Comparison of ENCODE assay signal across 10 cellular contexts in the genomic region with DNA sequence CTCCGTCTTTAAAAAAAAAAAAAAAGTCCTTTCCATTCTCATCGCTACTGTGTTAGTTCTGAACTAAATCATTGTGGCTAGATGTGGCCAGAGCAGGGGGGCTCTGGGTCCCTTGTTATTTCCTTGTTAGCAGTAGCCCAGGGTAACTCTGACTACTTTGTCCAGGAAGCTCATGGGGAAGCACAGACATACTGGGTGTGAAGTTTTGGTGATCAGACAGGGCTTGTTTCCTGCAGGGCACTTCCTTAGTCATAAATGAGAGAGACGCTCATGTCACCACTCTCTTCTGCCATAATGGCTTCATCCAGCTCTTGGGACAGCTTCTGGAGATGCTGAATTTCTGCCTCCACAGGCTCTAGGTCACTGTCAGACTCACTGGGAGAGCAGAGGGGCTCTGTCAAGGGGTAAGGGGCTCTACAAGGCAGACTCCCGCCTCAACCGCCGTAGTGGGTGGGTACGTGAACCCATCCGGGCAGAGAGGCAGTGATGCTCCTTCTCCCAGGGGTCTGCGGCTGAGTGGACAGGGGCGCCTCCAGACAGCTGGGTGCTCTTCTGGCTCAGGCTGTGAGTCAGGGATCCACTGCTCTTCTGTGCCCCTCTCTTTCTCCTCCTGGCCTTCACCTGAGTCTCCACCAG. TPM values are rescaled to one million over a fixed set of nuclear protein-coding genes. Genes with fewer than 3 reads are reported as not detected.
DNase-seq lines count a peak whose midpoint lies in the region; ATAC-seq and TF ChIP-seq lines count a peak whose summit lies in the region.
"Had no signal": no experiment of that assay in that cellular context is flagged by ENCODE, and none has a peak within 500 bp of the region (broad histone marks: within the 10 kb centered on the region; RNA-seq: fewer than 3 reads in every experiment).

No MANE protein-coding gene starts in this region.

- H3K36me3 ChIP-seq in upper lobe of left lung (no peaks in the 10 kb centered on the region), thyroid gland (no peaks in the 10 kb centered on the region)
- H3K36me3 ChIP-seq: MG63 had no signal

- WGBS in upper lobe of left lung, 2 donors: 75 to 80% methylated on average over 7 to 10 of the region's 10 CpGs
- 85 to 92% methylated on average over 8 to 10 of the region's 10 CpGs for WGBS in thyroid gland, 2 donors

- H3K27me3 Mint-ChIP-seq in IgD-negative memory B cell: no peaks in the 10 kb centered on the region

- H3K27ac ChIP-seq in upper lobe of left lung: peak overlapping the region in 1 of 4 donors; percentile 17
- H3K27ac ChIP-seq in thyroid gland: no peak overlapping the region
- H3K27ac ChIP-seq: C4-2B had no signal

- peak overlapping the region; percentile 22 to 93 (median 59) for H3K27ac Mint-ChIP-seq in IgD-negative memory B cell

- H3K4me1 Mint-ChIP-seq in IgD-negative memory B cell: peaks cover 40 to 67% (median 53%) of the 10 kb centered on the region in 3 donors

- intact Hi-C loops in left cardiac atrium (cut with DNase I) (no loop called here), Right ventricle myocardium inferior (cut with DNase I) (loop anchor here (5.0 kb wide), 1 partner anchor 39 kb away; no protein-coding TSS in a partner anchor), thyroid gland (cut with DNase I) (no loop called here)

- peaks cover 3 to 18% (median 6%) of the 10 kb centered on the region in 4 donors for H3K4me1 ChIP-seq in upper lobe of left lung
- H3K4me1 ChIP-seq in thyroid gland: peaks cover 0 to 3% of the 10 kb centered on the region in 2 donors

- TF ChIP-seq POLR2A in upper lobe of left lung (IDR thresholded peaks at IDR 0.05) (no peak), thyroid gland (IDR thresholded peaks at IDR 0.05) (no peak)

- ATAC-seq in left cardiac atrium (peak; percentile 58 to 71), Right ventricle myocardium inferior (no peak), upper lobe of left lung (ENCODE audit: low FRiP score in 2 of 2) (peak; percentile 63 to 65)

- DNase-seq in left cardiac atrium: no peak
- no peak for DNase-seq in Right ventricle myocardium inferior (ENCODE audit: missing footprints)
- peak; percentile 77 for DNase-seq in central memory CD4-positive, alpha-beta T cell
- peak in 1 of 2 donors; percentile 41 for DNase-seq in upper lobe of left lung
- no peak for DNase-seq in NCI-H226
- DNase-seq in SHP77 (lab: John Stamatoyannopoulos, UW): no peak
- DNase-seq in thyroid gland: no peak
- DNase-seq: MG63 had no signal

- no peak for TF ChIP-seq CTCF in upper lobe of left lung (IDR thresholded peaks at IDR 0.05)
- TF ChIP-seq CTCF in thyroid gland (IDR thresholded peaks at IDR 0.05): no peak

- peak overlapping the region in 2 of 4 donors; percentile 48 to 85 for H3K4me3 Mint-ChIP-seq in IgD-negative memory B cell

- peaks cover under 1 to 2% (median 1%) of the 10 kb centered on the region in 3 donors for H3K9me3 Mint-ChIP-seq in IgD-negative memory B cell

- H3K36me3 Mint-ChIP-seq in IgD-negative memory B cell: peaks cover 9% of the 10 kb centered on the region

- H3K4me3 ChIP-seq in upper lobe of left lung: no peak overlapping the region
- H3K4me3 ChIP-seq in thyroid gland (replicated peaks in 1 of 3): no peak overlapping the region
- H3K4me3 ChIP-seq: MG63 had no signal

- no peaks in the 10 kb centered on the region for H3K27me3 ChIP-seq in upper lobe of left lung
- no peaks in the 10 kb centered on the region for H3K27me3 ChIP-seq in thyroid gland
- H3K27me3 ChIP-seq: MG63 had no signal

- H3K9me3 ChIP-seq in upper lobe of left lung (no peaks in the 10 kb centered on the region), thyroid gland (no peaks in the 10 kb centered on the region)
- H3K9me3 ChIP-seq: MG63 had no signal

- TF ChIP-seq EP300 in upper lobe of left lung (IDR thresholded peaks at IDR 0.05): no peak

RNA-seq across cellular contexts. Expression of gene STIM2, which starts 12.9 kb away (rescaled TPM):
- total RNA-seq in left cardiac atrium: 10 to 100 TPM; 12.1 to 16.9 TPM
- total RNA-seq in Right ventricle myocardium inferior: 9.2 TPM
- 22.4 TPM for polyA plus RNA-seq in IgD-negative memory B cell
- total RNA-seq in upper lobe of left lung: 10 to 100 TPM; 21.6 to 54.3 (median 37.8) TPM
- 10 to 100 TPM; 16.4 to 39.1 (median 18.5) TPM for total RNA-seq in thyroid gland
